ENCODE assay signal across 16 cellular contexts in genomic region chr19:48496959-48497727, GRCh38. TPM values are rescaled to one million over a fixed set of nuclear protein-coding genes. Genes with fewer than 3 reads are reported as not detected.
"Had no signal": no experiment of that assay in that cellular context is flagged by ENCODE, and none has a peak within 500 bp of the region (broad histone marks: within the 10 kb centered on the region; RNA-seq: fewer than 3 reads in every experiment).

No MANE protein-coding gene starts in this region.

- H3K9me3 ChIP-seq: right atrium auricular region, tibial artery had no signal

- H3K4me3 ChIP-seq: hepatocyte, lung, smooth muscle cell, tibial artery had no signal

- ATAC-seq: activated CD8-positive, alpha-beta T cell treated with anti-CD3 and anti-CD28 coated beads, Interleukin-2, amount 10 ng/mL, durations not matched to agents 7 days and 5 days; activated T-helper 17 cell treated with anti-CD3 and anti-CD28 coated beads, Interleukin-2, amount 50 U/mL, for 72 hours; effector memory CD8-positive, alpha-beta T cell; naive thymus-derived CD4-positive, alpha-beta T cell; stimulated activated effector memory CD8-positive, alpha-beta T cell treated with anti-CD3 and anti-CD28 coated beads, Interleukin-12 subunit alpha, Interleukin-12 subunit beta, amount 100 ng/mL, for 72 hours; WTC11 had no signal

- H3K36me3 ChIP-seq: right atrium auricular region, tibial artery had no signal

- H2AFZ ChIP-seq: hepatocyte had no signal

- DNase-seq: activated CD4-positive, alpha-beta T cell treated with anti-CD3 and anti-CD28 coated beads for 48 hours; activated CD8-positive, alpha-beta T cell treated with anti-CD3 and anti-CD28 coated beads, Interleukin-2, amount 10 ng/mL, durations not matched to agents 7 days and 5 days; activated naive CD4-positive, alpha-beta T cell treated with anti-CD3 and anti-CD28 coated beads, Interleukin-2, amount 10 ng/mL, durations not matched to agents 7 days and 5 days; effector memory CD8-positive, alpha-beta T cell; erythroblast; naive thymus-derived CD4-positive, alpha-beta T cell; posterior cingulate gyrus; tibial artery had no signal

- H3K4me2 ChIP-seq: hepatocyte, smooth muscle cell had no signal

- H3K27ac ChIP-seq: hepatocyte, right atrium auricular region, tibial artery had no signal

- H3K27me3 ChIP-seq: hepatocyte had no signal

RNA-seq across cellular contexts. Expression of gene SULT2B1, which starts 54.8 kb away (rescaled TPM):
- total RNA-seq: activated CD8-positive, alpha-beta T cell treated with anti-CD3 and anti-CD28 coated beads, Interleukin-2, amount 10 ng/mL, durations not matched to agents 7 days and 5 days; activated T-helper 17 cell treated with anti-CD3 and anti-CD28 coated beads, Interleukin-2, amount 50 U/mL, for 72 hours; hepatocyte; mononuclear cell; naive thymus-derived CD4-positive, alpha-beta T cell; right atrium auricular region had no signal
